14 cellular contexts compared by ENCODE assay signal in the genomic region with DNA sequence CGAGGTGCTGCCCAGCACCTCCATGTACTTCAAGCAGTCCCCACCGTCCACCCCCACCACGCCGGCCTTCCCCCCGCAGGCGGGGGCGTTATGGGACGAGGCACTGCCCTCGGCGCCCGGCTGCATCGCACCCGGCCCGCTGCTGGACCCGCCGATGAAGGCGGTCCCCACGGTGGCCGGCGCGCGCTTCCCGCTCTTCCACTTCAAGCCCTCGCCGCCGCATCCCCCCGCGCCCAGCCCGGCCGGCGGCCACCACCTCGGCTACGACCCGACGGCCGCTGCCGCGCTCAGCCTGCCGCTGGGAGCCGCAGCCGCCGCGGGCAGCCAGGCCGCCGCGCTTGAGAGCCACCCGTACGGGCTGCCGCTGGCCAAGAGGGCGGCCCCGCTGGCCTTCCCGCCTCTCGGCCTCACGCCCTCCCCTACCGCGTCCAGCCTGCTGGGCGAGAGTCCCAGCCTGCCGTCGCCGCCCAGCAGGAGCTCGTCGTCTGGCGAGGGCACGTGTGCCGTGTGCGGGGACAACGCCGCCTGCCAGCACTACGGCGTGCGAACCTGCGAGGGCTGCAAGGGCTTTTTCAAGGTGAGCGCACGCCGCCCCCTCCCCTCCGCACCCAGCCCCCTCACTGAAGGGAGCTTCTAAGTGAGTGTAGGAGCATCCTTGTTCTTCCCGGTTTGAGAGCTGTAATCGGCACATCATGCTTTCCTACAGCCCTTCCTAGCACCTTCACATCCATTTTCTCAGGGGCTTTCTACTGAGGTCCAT. TPM values are rescaled to one million over a fixed set of nuclear protein-coding genes. Genes with fewer than 3 reads are reported as not detected.
DNase-seq lines count a peak whose midpoint lies in the region; ATAC-seq, FAIRE-seq and TF ChIP-seq lines count a peak whose summit lies in the region.
"Had no signal": no experiment of that assay in that cellular context is flagged by ENCODE, and none has a peak within 500 bp of the region (broad histone marks: within the 10 kb centered on the region; RNA-seq: fewer than 3 reads in every experiment).

No MANE protein-coding gene starts in this region.

- H3K9ac ChIP-seq in H1 (replicated peaks in 1 of 4; ENCODE audit: extremely low read depth in 1 of 4, low read depth in 3 of 4, low read length in 3 of 4): no peak overlapping the region

- intact Hi-C loops in Right ventricle myocardium inferior (cut with DNase I) (loop anchor here (10.0 kb wide), 2 partner anchors 186 to 534 kb away; no protein-coding TSS in a partner anchor), left ventricle myocardium inferior (cut with micrococcal nuclease) (no loop called here)
- intact Hi-C loops in activated CD4-positive, alpha-beta memory T cell treated with anti-CD3 and anti-CD28 coated beads for 36 hours (cut with micrococcal nuclease): loop anchor here (1.0 to 10.0 kb wide), 4 partner anchors 35 to 766 kb away; a partner anchor contains a TSS

- peak overlapping the region; percentile 66; the same call in 1 of the 2 replicates for H2BK5ac ChIP-seq in H1 (ENCODE audit: low read depth, low read length)

- H3K4me3 ChIP-seq in left ventricle myocardium inferior (no peak overlapping the region), H1 (ENCODE audit: extremely low read depth in 1 of 4, insufficient read depth in 2 of 4, low read depth in 3 of 4, low read length in 4 of 4) (peak overlapping the region; percentile 20 to 53 (median 33); a peak in 7 of 8 replicates), upper lobe of left lung (peak overlapping the region in 2 of 4 donors; percentile 2 to 27)
- H3K4me3 ChIP-seq: GM12878 had no signal

- H2AFZ ChIP-seq in H1 (ENCODE audit: low read length): peak overlapping the region; percentile 72; the same call in 1 of the 2 replicates

- CTCF ChIA-PET in H1 (lab: Charles Lee; ENCODE audit: partially characterized antibody): interaction anchor here (0.6 to 3.5 kb wide), 8 partner anchors 16 to 644 kb away, joined by 3 to 19 read pairs (median 4); no protein-coding TSS in a partner anchor
- CTCF ChIA-PET in activated CD4-positive, alpha-beta memory T cell treated with anti-CD3 and anti-CD28 coated beads for 36 hours (lab: Charles Lee): interaction anchor here (0.6 kb wide), 1 partner anchor 27 kb away, joined by 3 read pairs; no protein-coding TSS in a partner anchor

- WGBS in H1 (ENCODE audit: extremely low coverage in 1 of 2, insufficient coverage in 1 of 2, insufficient read length in 1 of 2, insufficient replicate concordance in 2 of 2, low coverage in 1 of 2, low lambda C conversion rate in 2 of 2, missing lambda C conversion rate in 1 of 2), 2 experiments: 6% methylated on average over 27 of the region's 78 CpGs; no CpG with 5 or more reads in 1 of the 2 experiments
- WGBS in upper lobe of left lung, 2 donors: 30 to 37% methylated on average over 5 to 63 of the region's 78 CpGs

- no peaks in the 10 kb centered on the region for H3K79me2 ChIP-seq in H1 (ENCODE audit: control insufficient read depth in 1 of 2, insufficient read depth in 2 of 2, low read length in 2 of 2)

- H2BK15ac ChIP-seq in H1 (ENCODE audit: low read length): no peak overlapping the region

- TF ChIP-seq POLR2A in H1 (IDR thresholded peaks at IDR 0.05; ENCODE audit: control extremely low read depth in 1 of 2, low read depth in 2 of 2, low read length in 2 of 2) (no peak), upper lobe of left lung (IDR thresholded peaks at IDR 0.05) (no peak)

- peak overlapping the region; percentile 57 for H4K8ac ChIP-seq in H1 (ENCODE audit: extremely low read depth, insufficient read depth, low read length)

- H3K56ac ChIP-seq in H1 (replicated peaks; ENCODE audit: insufficient read length, low read depth, low read length): no peak overlapping the region

- H2BK20ac ChIP-seq in H1 (ENCODE audit: low read length): 0 out of 2 replicates have a peak overlapping the region, but pooled peaks have one; percentile 3

- no peak overlapping the region for H3K27ac Mint-ChIP-seq in memory B cell
- H3K27ac Mint-ChIP-seq in activated CD4-positive, alpha-beta memory T cell treated with anti-CD3 and anti-CD28 coated beads for 36 hours: no peak overlapping the region

- H2BK120ac ChIP-seq in H1 (replicated peaks; ENCODE audit: low read depth, low read length): no peak overlapping the region

- no peaks in the 10 kb centered on the region for H3K36me3 Mint-ChIP-seq in memory B cell
- H3K36me3 Mint-ChIP-seq in activated CD4-positive, alpha-beta memory T cell treated with anti-CD3 and anti-CD28 coated beads for 36 hours: peaks cover 50% of the 10 kb centered on the region

- peaks cover 20% of the 10 kb centered on the region for H3K36me3 ChIP-seq in left ventricle myocardium inferior
- peaks cover 0 to 6% (median 0%) of the 10 kb centered on the region in 4 experiments; a peak in 1 of 8 replicates for H3K36me3 ChIP-seq in H1 (ENCODE audit: control insufficient read depth in 2 of 4, insufficient read depth in 4 of 4, low read length in 3 of 4)
- H3K36me3 ChIP-seq in upper lobe of left lung: no peaks in the 10 kb centered on the region

- H2AK5ac ChIP-seq in H1 (ENCODE audit: low read depth, low read length): no peak overlapping the region

- no peaks in the 10 kb centered on the region for H3K9me3 Mint-ChIP-seq in memory B cell
- no peaks in the 10 kb centered on the region for H3K9me3 Mint-ChIP-seq in activated CD4-positive, alpha-beta memory T cell treated with anti-CD3 and anti-CD28 coated beads for 36 hours

- H3K27ac ChIP-seq in left ventricle myocardium inferior (replicated peaks) (no peak overlapping the region), H1 (ENCODE audit: low read depth, low read length) (no peak overlapping the region), upper lobe of left lung (no peak overlapping the region)

- H3K4me2 ChIP-seq in H1 (ENCODE audit: insufficient read depth in 1 of 2, low read depth in 2 of 2, low read length in 2 of 2): peak overlapping the region; percentile 69 to 72

- H3K23me2 ChIP-seq in H1 (ENCODE audit: low read depth, low read length): peaks cover 23% of the 10 kb centered on the region

- H2BK12ac ChIP-seq in H1 (ENCODE audit: low read depth, low read length): peak overlapping the region; percentile 86; the same call in 1 of the 2 replicates

- H3K79me1 ChIP-seq in H1 (ENCODE audit: low read depth, low read length): no peaks in the 10 kb centered on the region

- no peak overlapping the region for H3K4ac ChIP-seq in H1 (replicated peaks; ENCODE audit: insufficient read length, low read depth, low read length)

- no peak overlapping the region for H3K14ac ChIP-seq in H1 (ENCODE audit: insufficient read length)

- H4K5ac ChIP-seq in H1 (ENCODE audit: insufficient read length, low read depth, low read length): no peak overlapping the region

- H3K18ac ChIP-seq in H1 (ENCODE audit: extremely low read depth, low read length): 0 out of 2 replicates have a peak overlapping the region, but pooled peaks have one; percentile 62

- 0 out of 4 replicates have a peak, but pooled peaks of 1 of the 2 experiments have one; percentile 2 for TF ChIP-seq RAD21 in H1 (IDR thresholded peaks at IDR 0.05 in 1 of 2, conservative IDR thresholded peaks at IDR 0.05 in 1 of 2; ENCODE audit: low read depth in 2 of 2, low read length in 2 of 2)

- H4K91ac ChIP-seq in H1 (replicated peaks; ENCODE audit: insufficient read length, low read length): peak overlapping the region; percentile 77

- DNase-seq in Right ventricle myocardium inferior (ENCODE audit: missing footprints): no peak
- no peak for DNase-seq in left ventricle myocardium inferior
- DNase-seq in H1 (ENCODE audit: low read depth in 1 of 2, low spot score in 2 of 2): peak in 1 of 2 experiments; percentile 68
- DNase-seq in memory B cell (ENCODE audit: low spot score in 2 of 2): no peak
- peak; percentile 31 to 86 for DNase-seq in upper lobe of left lung
- no peak for DNase-seq in activated CD4-positive, alpha-beta memory T cell treated with anti-CD3 and anti-CD28 coated beads for 36 hours
- DNase-seq in NCI-H526 (lab: John Stamatoyannopoulos, UW): no peak
- no peak for DNase-seq in NOMO-1 treated with dmso at 0.1 percent for 144 hours (lab: John Stamatoyannopoulos, UW; ENCODE audit: unreplicated experiment)
- DNase-seq: anterior cingulate cortex; nucleus accumbens; stimulated activated CD4-positive, alpha-beta T cell treated with anti-CD3 and anti-CD28 coated beads, Interleukin-2, amount 100 ng/mL, for 48 hours; T-helper 9 cell had no signal

- H3K4me1 Mint-ChIP-seq in memory B cell: peaks cover 11% of the 10 kb centered on the region
- H3K4me1 Mint-ChIP-seq in activated CD4-positive, alpha-beta memory T cell treated with anti-CD3 and anti-CD28 coated beads for 36 hours (ENCODE audit: low read depth): peaks cover 47% of the 10 kb centered on the region

- H3K4me3 Mint-ChIP-seq in memory B cell: peak overlapping the region; percentile 37
- H3K4me3 Mint-ChIP-seq in activated CD4-positive, alpha-beta memory T cell treated with anti-CD3 and anti-CD28 coated beads for 36 hours: no peak overlapping the region

- TF ChIP-seq CTCF in left ventricle myocardium inferior (IDR thresholded peaks at IDR 0.05; ENCODE audit: borderline replicate concordance) (no peak), H1 (IDR thresholded peaks at IDR 0.05; ENCODE audit: control extremely low read depth in 1 of 3, insufficient read depth in 1 of 3, low read depth in 1 of 3, low read length in 3 of 3) (no peak), upper lobe of left lung (IDR thresholded peaks at IDR 0.05) (no peak)

- no peak overlapping the region for H3K23ac ChIP-seq in H1 (ENCODE audit: insufficient read length)

- H3K27me3 Mint-ChIP-seq in memory B cell: peaks cover 6% of the 10 kb centered on the region
- peaks cover 31% of the 10 kb centered on the region for H3K27me3 Mint-ChIP-seq in activated CD4-positive, alpha-beta memory T cell treated with anti-CD3 and anti-CD28 coated beads for 36 hours

- FAIRE-seq in H1 (lab: Jason Lieb, UNC): no peak
- FAIRE-seq: GM12878 had no signal

- H4K20me1 ChIP-seq in H1 (replicated peaks in 1 of 2; ENCODE audit: control insufficient read depth in 1 of 2, insufficient read depth in 2 of 2, low read length in 2 of 2): peaks cover 2 to 12% of the 10 kb centered on the region in 2 experiments

- POLR2A ChIA-PET in H1 (lab: Charles Lee; ENCODE audit: partially characterized antibody): interaction anchor here (0.8 to 1.4 kb wide), 3 partner anchors 9 to 30 kb away, joined by 3 to 4 read pairs (median 3); no protein-coding TSS in a partner anchor
- POLR2A ChIA-PET in activated CD4-positive, alpha-beta memory T cell treated with anti-CD3 and anti-CD28 coated beads for 36 hours (lab: Charles Lee): interaction anchor here (0.9 kb wide), 1 partner anchor 75 kb away, joined by 4 read pairs; no protein-coding TSS in a partner anchor

- H3K4me1 ChIP-seq in left ventricle myocardium inferior: peaks cover 23% of the 10 kb centered on the region
- H3K4me1 ChIP-seq in H1 (replicated peaks in 1 of 4; ENCODE audit: control insufficient read depth in 3 of 4, insufficient read depth in 4 of 4, low read length in 3 of 4): peaks cover 0 to 18% (median 10%) of the 10 kb centered on the region in 4 experiments; a peak in 6 of 7 replicates
- H3K4me1 ChIP-seq in upper lobe of left lung: peaks cover 24 to 35% (median 25%) of the 10 kb centered on the region in 4 donors

- peak; percentile 59 for ATAC-seq in Right ventricle myocardium inferior
- ATAC-seq in memory B cell (ENCODE audit: low read depth): no peak
- ATAC-seq in upper lobe of left lung (ENCODE audit: low FRiP score in 2 of 2): peak in 1 of 2 donors; percentile 47
- ATAC-seq: GM12878, Panc1 had no signal

- H3K27me3 ChIP-seq in left ventricle myocardium inferior (ENCODE audit: low read depth) (peaks cover 57% of the 10 kb centered on the region), H1 (replicated peaks in 1 of 4; ENCODE audit: control insufficient read depth in 3 of 4, extremely low read depth in 1 of 4, insufficient read depth in 3 of 4, low read length in 3 of 4) (peaks cover 56 to 76% (median 70%) of the 10 kb centered on the region in 4 experiments), upper lobe of left lung (peaks cover 0 to 43% (median 19%) of the 10 kb centered on the region in 4 donors)

- H3K9me3 ChIP-seq in left ventricle myocardium inferior (replicated peaks) (no peaks in the 10 kb centered on the region), H1 (ENCODE audit: insufficient read depth in 2 of 2, low read depth in 1 of 2, low read length in 1 of 2) (no peaks in the 10 kb centered on the region), upper lobe of left lung (no peaks in the 10 kb centered on the region)

- TF ChIP-seq EP300 in H1 (IDR thresholded peaks at IDR 0.05; ENCODE audit: borderline replicate concordance in 1 of 2, low read depth in 2 of 2, low read length in 2 of 2): no peak
- TF ChIP-seq EP300 in upper lobe of left lung (IDR thresholded peaks at IDR 0.05): no peak

RNA-seq across cellular contexts. Expression of a gene that starts 6.9 kb away (rescaled TPM):
- 3.9 TPM for total RNA-seq in Right ventricle myocardium inferior
- 6.2 TPM for total RNA-seq in left ventricle myocardium inferior
- total RNA-seq in H1 (2021; fragmentation: NEBNext Ultra II Directional; extraction: Animal tissue kit (Norgen Biotek cat#: 25700)): 0.23 and 0.30 TPM in 2 replicates
- polyA plus RNA-seq in H1 (2011; rRNA removed): 0.05 and 0.06 TPM in 2 replicates
- 0.05 TPM for polyA plus RNA-seq in H1 (2011; cell fraction: cytosol; rRNA removed)
- 0.23 TPM for polyA plus RNA-seq in H1 (2011; cell fraction: nucleus; rRNA removed)
- 0.04 to 0.11 TPM (median 0.07 TPM) in 4 replicates for polyA plus RNA-seq in H1 (2012, experiment 1 of 2)
- polyA plus RNA-seq in H1 (2012, experiment 2 of 2): 0.04 TPM
- polyA plus RNA-seq in H1 (2013, experiment 1 of 2): 0.14 TPM
- 0.13 TPM for polyA plus RNA-seq in H1 (2013, experiment 2 of 2)
- 0.16 TPM in 1 of 2 replicates, not detected in the other for polyA minus RNA-seq in H1 (2011; rRNA and poly(A)+ RNA removed)
- polyA minus RNA-seq in H1 (2011; cell fraction: cytosol; rRNA and poly(A)+ RNA removed): 0.29 TPM
- 0.30 TPM for polyA minus RNA-seq in H1 (2011; cell fraction: nucleus; rRNA and poly(A)+ RNA removed)
- total RNA-seq in upper lobe of left lung: 10 to 100 TPM in 1 of 6 donors, 1 to 10 TPM in 5; 1.0 to 10.8 (median 5.6) TPM
- total RNA-seq in activated CD4-positive, alpha-beta memory T cell treated with anti-CD3 and anti-CD28 coated beads for 36 hours: 10 to 100 TPM; 10.5 to 11.9 TPM

Comparison
In these comparisons a context has a peak if more than half of its experiments do, and no peak if none do; other contexts are left out.
1. DNase-seq: peak in upper lobe of left lung (2 of 2); none in Right ventricle myocardium inferior (single experiment), left ventricle myocardium inferior (single experiment), memory B cell (0 of 2), activated CD4-positive, alpha-beta memory T cell treated with anti-CD3 and anti-CD28 coated beads for 36 hours (single experiment), NCI-H526 (0 of 2) and NOMO-1 treated with dmso at 0.1 percent for 144 hours (single experiment).